ENCODE assay signal across 19 cellular contexts in the genomic region with DNA sequence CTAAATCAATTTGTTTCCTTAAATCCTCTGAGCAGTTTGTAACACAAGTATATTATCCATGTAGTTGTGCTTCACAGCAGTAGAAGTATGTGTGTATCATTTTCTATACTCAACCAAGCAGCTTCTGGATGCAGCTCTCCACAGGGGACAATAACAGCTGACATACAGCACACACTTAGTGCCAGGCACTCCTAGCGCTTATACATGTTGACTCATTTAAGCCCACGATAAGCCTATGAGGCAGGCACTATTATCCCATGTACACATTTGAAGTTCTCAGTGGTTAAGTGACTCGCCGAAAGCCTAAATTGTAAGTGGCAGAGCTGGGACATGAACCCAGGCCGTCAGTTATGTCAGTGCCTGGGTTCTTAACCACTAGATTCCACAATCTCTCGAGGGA. TPM values are rescaled to one million over a fixed set of nuclear protein-coding genes. Genes with fewer than 3 reads are reported as not detected.
DNase-seq lines count a peak whose midpoint lies in the region; ATAC-seq, FAIRE-seq and TF ChIP-seq lines count a peak whose summit lies in the region.
"Had no signal": no experiment of that assay in that cellular context is flagged by ENCODE, and none has a peak within 500 bp of the region (broad histone marks: within the 10 kb centered on the region; RNA-seq: fewer than 3 reads in every experiment).

No MANE protein-coding gene starts in this region.

- FAIRE-seq in RCC 7860 (lab: Jason Lieb, UNC) = no peak
- FAIRE-seq: TTC549 had no signal

- no peak overlapping the region for H3K4me3 ChIP-seq in transverse colon
- H3K4me3 ChIP-seq: GM23338 had no signal

- H3K4me1 Mint-ChIP-seq in activated T-cell treated with anti-CD3 and anti-CD28 coated beads, Interleukin-2, amount 50 U/mL, for 24 hours (ENCODE audit: low read depth) = peaks cover 19% of the 10 kb centered on the region

- H3K27me3 ChIP-seq in transverse colon = no peaks in the 10 kb centered on the region

- no peak overlapping the region for H3K27ac ChIP-seq in transverse colon

- H3K36me3 Mint-ChIP-seq in activated T-cell treated with anti-CD3 and anti-CD28 coated beads, Interleukin-2, amount 50 U/mL, for 24 hours (ENCODE audit: low read depth) = no peaks in the 10 kb centered on the region
- H3K36me3 Mint-ChIP-seq: CD8-positive, alpha-beta T cell; naive thymus-derived CD8-positive, alpha-beta T cell had no signal

- H3K9me3 ChIP-seq in transverse colon = no peaks in the 10 kb centered on the region
- H3K9me3 ChIP-seq: SK-N-SH had no signal

- H3K4me3 Mint-ChIP-seq in activated T-cell treated with anti-CD3 and anti-CD28 coated beads, Interleukin-2, amount 50 U/mL, for 24 hours = no peak overlapping the region
- H3K4me3 Mint-ChIP-seq: activated naive CD4-positive, alpha-beta T cell treated with anti-CD3 and anti-CD28 coated beads for 36 hours; CD8-positive, alpha-beta T cell; GM23338; naive thymus-derived CD8-positive, alpha-beta T cell had no signal

- no peak for ATAC-seq in GM21515 (IDR thresholded peaks at IDR 0.05; ENCODE audit: unreplicated experiment)
- ATAC-seq: CD8-positive, alpha-beta T cell; GM23338; naive thymus-derived CD8-positive, alpha-beta T cell had no signal

- no peak for DNase-seq in activated T-cell treated with anti-CD3 and anti-CD28 coated beads, Interleukin-2, amount 50 U/mL, for 24 hours
- DNase-seq in activated T-cell treated with anti-CD3 and anti-CD28 coated beads for 4 hours (no peak), RCC 7860 (ENCODE audit: low spot score) (peak; percentile 79), fibroblast of peridontal ligament (ENCODE audit: extremely low read depth) (peak; percentile 48), SW 1271 (lab: John Stamatoyannopoulos, UW) (no peak), transverse colon (no peak)
- peak; percentile 31 for DNase-seq in stimulated activated CD8-positive, alpha-beta memory T cell treated with anti-CD3 and anti-CD28 coated beads, Interleukin-4, amount 100 ng/mL, for 48 hours
- DNase-seq: activated naive CD4-positive, alpha-beta T cell treated with anti-CD3 and anti-CD28 coated beads for 36 hours; CD8-positive, alpha-beta T cell; MM.1S; naive thymus-derived CD8-positive, alpha-beta T cell; NCI-H2081; NCI-H526; retina; SK-N-SH; trophoblast cell had no signal

- intact Hi-C loops in transverse colon (cut with DNase I; ENCODE audit: low total_unique reads) = no loop called here

- WGBS in transverse colon (ENCODE audit: low coverage in 1 of 2), 2 donors = 93% methylated on average over 6 of the region's 6 CpGs; no CpG with 5 or more reads in 1 of the 2 donors

- no peak for TF ChIP-seq EP300 in transverse colon (IDR thresholded peaks at IDR 0.05; ENCODE audit: low read depth)

- in situ Hi-C loops in transverse colon (cut with MboI; ENCODE audit: low pct_ligation_motif_present in 1 of 4, low pct_unique_long_range_greater_than_20kb in 1 of 4, low sequenced_read_pairs in 3 of 4) = no loop called here

- TF ChIP-seq CTCF in transverse colon (IDR thresholded peaks at IDR 0.05) = no peak

- peaks cover 5% of the 10 kb centered on the region for H3K9me3 Mint-ChIP-seq in activated T-cell treated with anti-CD3 and anti-CD28 coated beads, Interleukin-2, amount 50 U/mL, for 24 hours
- H3K9me3 Mint-ChIP-seq: activated naive CD4-positive, alpha-beta T cell treated with anti-CD3 and anti-CD28 coated beads for 36 hours; CD8-positive, alpha-beta T cell; GM23338 had no signal

- H3K27ac Mint-ChIP-seq in activated T-cell treated with anti-CD3 and anti-CD28 coated beads, Interleukin-2, amount 50 U/mL, for 24 hours = peak overlapping the region; percentile 13
- H3K27ac Mint-ChIP-seq: activated naive CD4-positive, alpha-beta T cell treated with anti-CD3 and anti-CD28 coated beads for 36 hours; CD8-positive, alpha-beta T cell; GM23338; naive thymus-derived CD8-positive, alpha-beta T cell had no signal

- peaks cover 0 to 9% (median 0%) of the 10 kb centered on the region in 4 donors for H3K4me1 ChIP-seq in transverse colon

- TF ChIP-seq POLR2A in transverse colon (IDR thresholded peaks at IDR 0.05) = no peak

- no peaks in the 10 kb centered on the region for H3K27me3 Mint-ChIP-seq in activated T-cell treated with anti-CD3 and anti-CD28 coated beads, Interleukin-2, amount 50 U/mL, for 24 hours
- H3K27me3 Mint-ChIP-seq: naive thymus-derived CD8-positive, alpha-beta T cell had no signal

- H3K36me3 ChIP-seq in transverse colon = no peaks in the 10 kb centered on the region

RNA-seq across cellular contexts. Expression of a gene that starts 20.3 kb away (rescaled TPM):
- 100 to 1,000 TPM; 207 to 592 (median 406) TPM for total RNA-seq in transverse colon

Comparison
In these comparisons a context has a peak if more than half of its experiments do, and no peak if none do; other contexts are left out.
1. DNase-seq: peak in RCC 7860 (single experiment), fibroblast of peridontal ligament (single experiment) and stimulated activated CD8-positive, alpha-beta memory T cell treated with anti-CD3 and anti-CD28 coated beads, Interleukin-4, amount 100 ng/mL, for 48 hours (single experiment); none in activated T-cell treated with anti-CD3 and anti-CD28 coated beads, Interleukin-2, amount 50 U/mL, for 24 hours (single experiment), activated T-cell treated with anti-CD3 and anti-CD28 coated beads for 4 hours (single experiment), SW 1271 (0 of 2) and transverse colon (single experiment).